ENCODE assay signal across 21 cellular contexts in the genomic region with DNA sequence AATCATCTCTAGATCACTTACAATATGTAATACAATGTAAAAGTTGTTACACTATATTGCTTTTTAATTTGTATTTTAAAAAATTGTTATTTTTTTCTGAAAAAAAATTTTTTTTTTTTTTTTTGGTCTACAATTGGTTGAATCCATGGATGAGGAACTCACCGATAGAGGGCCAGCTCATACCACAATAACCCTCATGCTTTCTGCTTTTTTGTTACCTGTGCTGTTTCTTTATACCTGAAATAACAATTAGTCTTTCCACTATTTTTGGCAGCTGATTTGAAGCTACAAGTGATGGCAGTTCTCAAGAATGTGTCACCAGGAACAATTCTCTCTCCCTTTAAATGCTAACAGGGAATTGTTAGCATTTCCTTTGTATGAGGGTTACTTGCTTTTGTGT. TPM values are rescaled to one million over a fixed set of nuclear protein-coding genes. Genes with fewer than 3 reads are reported as not detected.
A peak's percentile ranks its signal among the peaks of the same experiment; 100 is the strongest.
DNase-seq lines count a peak whose midpoint lies in the region; FAIRE-seq and TF ChIP-seq lines count a peak whose summit lies in the region.
"Had no signal": no experiment of that assay in that cellular context is flagged by ENCODE, and none has a peak within 500 bp of the region (broad histone marks: within the 10 kb centered on the region; RNA-seq: fewer than 3 reads in every experiment).

No MANE protein-coding gene starts in this region.

- H3K27ac ChIP-seq in OCI-LY7 (ENCODE audit: low read depth, low read length, poor library complexity, severe bottlenecking) (no peak overlapping the region), endodermal cell (ENCODE audit: low read depth, low read length) (no peak overlapping the region), ovary (no peak overlapping the region)
- H3K27ac ChIP-seq: left ventricle myocardium inferior, pancreas, VCaP had no signal

- H3K4me2 ChIP-seq in OCI-LY7 (ENCODE audit: low read length) = peak overlapping the region; percentile 93; the same call in 1 of the 2 replicates

- BruUV-seq in OCI-LY7 (replicated peaks; lab: Mats Ljungman, UMichigan) = no TSS peak

- H3K4me3 ChIP-seq in OCI-LY7 (ENCODE audit: low read depth, low read length, poor library complexity, severe bottlenecking) = no peak overlapping the region
- H3K4me3 ChIP-seq in endodermal cell (ENCODE audit: low read length) = no peak overlapping the region
- no peak overlapping the region for H3K4me3 ChIP-seq in ovary
- H3K4me3 ChIP-seq: left ventricle myocardium inferior, pancreas had no signal

- peaks cover 12% of the 10 kb centered on the region for H3K36me3 Mint-ChIP-seq in endodermal cell (ENCODE audit: low read depth)
- H3K36me3 Mint-ChIP-seq in osteocyte (ENCODE audit: unreplicated experiment) = no peaks in the 10 kb centered on the region

- TF ChIP-seq EP300 in ovary (IDR thresholded peaks at IDR 0.05) = no peak

- intact Hi-C loops in OCI-LY7 (cut with micrococcal nuclease; ENCODE audit: unreplicated experiment) = no loop called here
- intact Hi-C loops in ovary (cut with DNase I) = no loop called here

- H3K27me3 Mint-ChIP-seq in endodermal cell (ENCODE audit: insufficient read depth) = no peaks in the 10 kb centered on the region
- no peaks in the 10 kb centered on the region for H3K27me3 Mint-ChIP-seq in osteocyte (ENCODE audit: unreplicated experiment)
- H3K27me3 Mint-ChIP-seq: activated CD4-positive, alpha-beta memory T cell treated with anti-CD3 and anti-CD28 coated beads for 36 hours; activated naive CD4-positive, alpha-beta T cell treated with anti-CD3 and anti-CD28 coated beads, Interleukin-2, amount 10 ng/mL, durations not matched to agents 7 days and 5 days; activated T-cell treated with anti-CD3 and anti-CD28 coated beads, Interleukin-2, amount 50 U/mL, for 24 hours had no signal

- H3K9me2 ChIP-seq in OCI-LY7 (ENCODE audit: insufficient read depth, low read length) = no peaks in the 10 kb centered on the region

- H3K9me3 ChIP-seq in OCI-LY7 (ENCODE audit: low read length) (peaks cover 10% of the 10 kb centered on the region; the same call in 1 of the 2 replicates), endodermal cell (ENCODE audit: control insufficient read depth, low read length) (no peaks in the 10 kb centered on the region), ovary (no peaks in the 10 kb centered on the region)
- H3K9me3 ChIP-seq: left ventricle myocardium inferior, pancreas had no signal

- peak; percentile 34; the same call in 1 of the 2 replicates for TF ChIP-seq CTCF in GM12874 (IDR thresholded peaks at IDR 0.05; ENCODE audit: insufficient read depth, low read depth, low read length)
- TF ChIP-seq CTCF in OCI-LY7 (conservative IDR thresholded peaks at IDR 0.05; ENCODE audit: low read length) = no peak
- peak; percentile 73 for TF ChIP-seq CTCF in endodermal cell (conservative IDR thresholded peaks at IDR 0.05)
- peak; percentile 33 for TF ChIP-seq CTCF in osteocyte (IDR thresholded peaks at IDR 0.05)
- TF ChIP-seq CTCF in ovary (IDR thresholded peaks at IDR 0.05) = no peak

- TF ChIP-seq POLR2A in ovary (IDR thresholded peaks at IDR 0.05) = no peak
- no peak for TF ChIP-seq POLR2A in GM12891 (IDR thresholded peaks at IDR 0.05; ENCODE audit: low read depth, low read length)

- H3K4me1 ChIP-seq in OCI-LY7 (ENCODE audit: insufficient read depth, low read length, poor library complexity, severe bottlenecking) (peaks cover 93% of the 10 kb centered on the region), endodermal cell (ENCODE audit: control insufficient read depth, insufficient read depth, low read length) (peaks cover 27% of the 10 kb centered on the region), ovary (ENCODE audit: insufficient read depth) (no peaks in the 10 kb centered on the region)

- DNase-seq in OCI-LY7 (ENCODE audit: low spot score) (no peak), endodermal cell (no peak), osteocyte (ENCODE audit: extremely low spot score, unreplicated experiment) (no peak), NOMO-1 treated with dmso at 0.1 percent for 144 hours (lab: John Stamatoyannopoulos, UW; ENCODE audit: unreplicated experiment) (no peak), ovary (no peak), NCI-H1694 (lab: John Stamatoyannopoulos, UW) (no peak), GM12891 (ENCODE audit: insufficient read length, low spot score) (no peak)
- DNase-seq: activated CD4-positive, alpha-beta memory T cell treated with anti-CD3 and anti-CD28 coated beads for 36 hours; activated naive CD4-positive, alpha-beta T cell treated with anti-CD3 and anti-CD28 coated beads, Interleukin-2, amount 10 ng/mL, durations not matched to agents 7 days and 5 days; activated T-cell treated with anti-CD3 and anti-CD28 coated beads, Interleukin-2, amount 50 U/mL, for 24 hours; aorta; foreskin fibroblast; left ventricle myocardium inferior; NCI-H1436 treated with DMSO at 0.1 percent for 48 hours; NCI-H2227 treated with DMSO at 0.1 percent for 48 hours; pancreas; stimulated activated CD4-positive, alpha-beta T cell treated with anti-CD3 and anti-CD28 coated beads, Interleukin-2, amount 100 ng/mL, for 48 hours; T-helper 1 cell had no signal

- H3K9ac ChIP-seq in endodermal cell (ENCODE audit: extremely low read depth, low read length, poor library complexity, severe bottlenecking) = no peak overlapping the region

- WGBS in endodermal cell (ENCODE audit: insufficient coverage in 1 of 2, insufficient read length in 1 of 2), 2 experiments = 17% methylated on average over 1 of the region's 1 CpG; no CpG with 5 or more reads in 1 of the 2 experiments
- 88 to 100% (median 96%) methylated on average over 1 of the region's 1 CpG for WGBS in ovary, 3 donors

- H2AFZ ChIP-seq in OCI-LY7 (ENCODE audit: low read length) = no peak overlapping the region

- H3K36me3 ChIP-seq in OCI-LY7 (ENCODE audit: insufficient read depth, low read length) (peaks cover 79% of the 10 kb centered on the region), endodermal cell (ENCODE audit: control insufficient read depth, insufficient read depth, low read length) (peaks cover 12% of the 10 kb centered on the region), ovary (no peaks in the 10 kb centered on the region)
- H3K36me3 ChIP-seq: left ventricle myocardium inferior, pancreas had no signal

- H3K4me3 Mint-ChIP-seq in endodermal cell = no peak overlapping the region
- no peak overlapping the region for H3K4me3 Mint-ChIP-seq in osteocyte (ENCODE audit: unreplicated experiment)
- H3K4me3 Mint-ChIP-seq: activated CD4-positive, alpha-beta memory T cell treated with anti-CD3 and anti-CD28 coated beads for 36 hours; activated naive CD4-positive, alpha-beta T cell treated with anti-CD3 and anti-CD28 coated beads, Interleukin-2, amount 10 ng/mL, durations not matched to agents 7 days and 5 days; activated T-cell treated with anti-CD3 and anti-CD28 coated beads, Interleukin-2, amount 50 U/mL, for 24 hours had no signal

- H3K27ac Mint-ChIP-seq in endodermal cell (no peak overlapping the region), osteocyte (ENCODE audit: unreplicated experiment) (no peak overlapping the region)
- H3K27ac Mint-ChIP-seq: activated CD4-positive, alpha-beta memory T cell treated with anti-CD3 and anti-CD28 coated beads for 36 hours; activated naive CD4-positive, alpha-beta T cell treated with anti-CD3 and anti-CD28 coated beads, Interleukin-2, amount 10 ng/mL, durations not matched to agents 7 days and 5 days; activated T-cell treated with anti-CD3 and anti-CD28 coated beads, Interleukin-2, amount 50 U/mL, for 24 hours had no signal

- no peaks in the 10 kb centered on the region for H3K27me3 ChIP-seq in endodermal cell (ENCODE audit: control insufficient read depth, insufficient read depth, low read length, poor library complexity, severe bottlenecking)
- H3K27me3 ChIP-seq in ovary = no peaks in the 10 kb centered on the region
- H3K27me3 ChIP-seq: pancreas had no signal

- CTCF ChIA-PET in OCI-LY7 (lab: Charles Lee; ENCODE audit: unreplicated experiment) = no interaction called here

- H3K9me3 Mint-ChIP-seq in endodermal cell (no peaks in the 10 kb centered on the region), osteocyte (ENCODE audit: unreplicated experiment) (no peaks in the 10 kb centered on the region)
- H3K9me3 Mint-ChIP-seq: activated CD4-positive, alpha-beta memory T cell treated with anti-CD3 and anti-CD28 coated beads for 36 hours; activated naive CD4-positive, alpha-beta T cell treated with anti-CD3 and anti-CD28 coated beads, Interleukin-2, amount 10 ng/mL, durations not matched to agents 7 days and 5 days; activated T-cell treated with anti-CD3 and anti-CD28 coated beads, Interleukin-2, amount 50 U/mL, for 24 hours had no signal

- no peak for FAIRE-seq in GM12891 (lab: Jason Lieb, UNC)
- FAIRE-seq: colon, pancreas had no signal

- POLR2A ChIA-PET in OCI-LY7 (lab: Charles Lee) = interaction anchor here (0.7 to 2.1 kb wide), 6 partner anchors 8 to 26 kb away, joined by 3 to 10 read pairs (median 4); no protein-coding TSS in a partner anchor

- peaks cover 49% of the 10 kb centered on the region for H3K4me1 Mint-ChIP-seq in endodermal cell
- peaks cover 5% of the 10 kb centered on the region for H3K4me1 Mint-ChIP-seq in osteocyte (ENCODE audit: unreplicated experiment)

- peaks cover 97% of the 10 kb centered on the region for H3K79me2 ChIP-seq in OCI-LY7 (ENCODE audit: insufficient read depth, low read depth, low read length)

- peaks cover 33% of the 10 kb centered on the region; the same call in 1 of the 2 replicates for H4K20me1 ChIP-seq in OCI-LY7 (ENCODE audit: insufficient read depth, low read length)

TF ChIP-seq in GM12891, 5 proteins besides CTCF, POLR2A, EP300 and RAD21:
- TF ChIP-seq PAX5 (IDR thresholded peaks at IDR 0.05; ENCODE audit: insufficient read depth, low read length, severe bottlenecking) (no peak), TAF1 (IDR thresholded peaks at IDR 0.05; ENCODE audit: low read depth, low read length) (no peak), SPI1 (IDR thresholded peaks at IDR 0.05; ENCODE audit: low read depth, low read length) (no peak)

RNA-seq across cellular contexts. Expression of a gene that starts 12.0 kb away (rescaled TPM):
- total RNA-seq in OCI-LY7 (2014; rRNA removed; shearing (Covaris generic)) = 36.4 and 45.0 TPM in 2 replicates
- 172 and 185 TPM in 2 replicates for total RNA-seq in OCI-LY7 (2022)
- total RNA-seq in endodermal cell = 10 to 100 TPM; 60.5 to 75.9 TPM
- 55.6 TPM for polyA plus RNA-seq in endodermal cell (2013, experiment 1 of 2)
- 51.5 TPM for polyA plus RNA-seq in endodermal cell (2013, experiment 2 of 2)
- 38.3 and 41.4 TPM in 2 replicates for total RNA-seq in osteocyte
- 10 to 100 TPM; 23.7 to 65.3 (median 47.2) TPM for total RNA-seq in ovary
- 10 to 100 TPM; 21.8 to 63.3 TPM for polyA plus RNA-seq in ovary
- polyA plus RNA-seq in GM12891 (2012; ENCODE audit: low read depth, missing spikeins) = 23.3 TPM

Comparison
In these comparisons a context has a peak if more than half of its experiments do, and no peak if none do; other contexts are left out.
1. CTCF ChIP-seq: peak in GM12874 (single experiment), endodermal cell (single experiment) and osteocyte (single experiment); none in OCI-LY7 (single experiment) and ovary (0 of 3).